12 cellular contexts compared by ENCODE assay signal in the genomic region with DNA sequence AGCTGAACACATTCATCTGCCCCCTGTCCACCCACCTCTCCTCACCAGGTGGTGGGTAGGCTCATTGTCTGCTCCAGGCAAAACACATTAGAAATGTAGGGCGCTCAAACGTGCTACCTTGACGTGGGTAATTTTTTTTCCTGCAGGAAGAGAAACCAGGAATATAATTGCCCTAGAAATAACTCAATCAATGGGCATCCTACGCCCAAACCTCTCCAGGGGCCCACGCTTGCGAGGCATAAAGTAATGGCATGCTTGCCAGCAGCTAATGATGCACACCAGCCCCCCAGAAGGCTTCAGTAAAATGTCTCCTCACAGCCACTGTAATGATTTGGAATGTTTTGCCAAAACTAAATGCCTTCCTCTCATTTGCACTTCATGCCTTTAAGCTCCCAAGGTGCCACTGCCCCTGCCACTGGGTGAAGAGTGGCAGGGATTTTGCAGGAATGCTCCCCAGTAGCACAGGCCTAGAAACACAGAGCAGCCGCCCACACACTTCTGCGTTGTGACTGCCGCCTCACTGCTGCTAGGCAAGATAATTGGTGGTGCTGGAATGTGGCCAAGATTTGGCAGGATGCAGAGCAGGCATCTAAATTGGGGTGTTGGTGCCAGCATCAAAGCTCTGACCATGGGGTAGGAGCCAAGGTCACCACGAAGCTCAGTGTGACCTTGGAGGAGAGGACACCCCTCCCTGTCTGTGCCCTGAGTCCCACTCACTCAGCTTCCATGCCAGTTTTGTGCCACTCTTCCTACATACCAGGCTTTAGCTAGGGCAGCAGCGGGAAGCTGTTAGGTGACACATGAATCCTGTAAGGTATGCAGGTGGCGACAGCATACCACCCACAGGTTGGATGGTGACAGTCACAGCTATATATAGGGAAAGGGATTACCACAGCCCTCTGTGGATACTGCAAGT.
DNase-seq lines count a peak whose midpoint lies in the region; ATAC-seq, FAIRE-seq and TF ChIP-seq lines count a peak whose summit lies in the region.
"Had no signal": no experiment of that assay in that cellular context is flagged by ENCODE, and none has a peak within 500 bp of the region (broad histone marks: within the 10 kb centered on the region; RNA-seq: fewer than 3 reads in every experiment).

No MANE protein-coding gene starts in this region.

- peak; percentile 56 for FAIRE-seq in urothelium cell line (lab: Jason Lieb, UNC)
- FAIRE-seq in GM19239 (lab: Jason Lieb, UNC), result no peak
- FAIRE-seq: astrocyte had no signal

- ATAC-seq in GM21528 (IDR thresholded peaks at IDR 0.05; ENCODE audit: low FRiP score, unreplicated experiment), result no peak
- ATAC-seq: right lobe of liver had no signal

- TF ChIP-seq CTCF in GM10266 (IDR thresholded peaks at IDR 0.05; ENCODE audit: control insufficient read depth, insufficient read depth, low read depth, missing control alignments), result no peak

- peak; percentile 17 for DNase-seq in stimulated activated CD4-positive, alpha-beta T cell treated with anti-CD3 and anti-CD28 coated beads, Interleukin-15, amount 100 ng/mL, for 24 hours
- no peak for DNase-seq in stimulated activated CD4-positive, alpha-beta T cell treated with anti-CD3 and anti-CD28 coated beads, Interleukin-12 subunit alpha, Interleukin-12 subunit beta, amount 100 ng/mL, for 4 hours
- peak; percentile 38 for DNase-seq in RKO (ENCODE audit: low spot score)
- DNase-seq in globus pallidus (ENCODE audit: low spot score), result peak; percentile 0
- DNase-seq in urothelium cell line (ENCODE audit: low spot score), result peak; percentile 38
- DNase-seq in GM19239 (ENCODE audit: insufficient read length, low spot score), result no peak
- no peak for DNase-seq in GM10266 (ENCODE audit: extremely low spot score)
- DNase-seq: Kasumi-1, right lobe of liver, SIG-M5 had no signal

Comparison
In these comparisons a context has a peak if more than half of its experiments do, and no peak if none do; other contexts are left out.
1. DNase-seq: peak in stimulated activated CD4-positive, alpha-beta T cell treated with anti-CD3 and anti-CD28 coated beads, Interleukin-15, amount 100 ng/mL, for 24 hours (single experiment), RKO (single experiment), globus pallidus (single experiment) and urothelium cell line (single experiment); none in stimulated activated CD4-positive, alpha-beta T cell treated with anti-CD3 and anti-CD28 coated beads, Interleukin-12 subunit alpha, Interleukin-12 subunit beta, amount 100 ng/mL, for 4 hours (single experiment), GM19239 (single experiment) and GM10266 (single experiment).